ENCODE assay signal across 9 cellular contexts in genomic region chr10:92891885-92892705, GRCh38. TPM values are rescaled to one million over a fixed set of nuclear protein-coding genes. Genes with fewer than 3 reads are reported as not detected.
DNase-seq lines count a peak whose midpoint lies in the region; ATAC-seq and TF ChIP-seq lines count a peak whose summit lies in the region.
"Had no signal": no experiment of that assay in that cellular context is flagged by ENCODE, and none has a peak within 500 bp of the region (broad histone marks: within the 10 kb centered on the region; RNA-seq: fewer than 3 reads in every experiment).

No MANE protein-coding gene starts in this region.

- H3K9me2 ChIP-seq in Karpas-422 (replicated peaks; ENCODE audit: insufficient read depth, low read length), result no peaks in the 10 kb centered on the region

- H3K4me1 ChIP-seq in Karpas-422 (ENCODE audit: low read length), result peaks cover 22% of the 10 kb centered on the region

- H3K27me3 ChIP-seq in Karpas-422 (ENCODE audit: low read length), result no peaks in the 10 kb centered on the region

- no peak for TF ChIP-seq CTCF in fibroblast of pulmonary artery (IDR thresholded peaks at IDR 0.05; ENCODE audit: low read length, missing control alignments)

- H3K9ac ChIP-seq in Karpas-422 (ENCODE audit: low read length), result no peak overlapping the region

- H3K79me2 ChIP-seq in Karpas-422 (ENCODE audit: low read length), result peaks cover 11% of the 10 kb centered on the region; the same call in 1 of the 2 replicates

- no peaks in the 10 kb centered on the region for H4K20me1 ChIP-seq in Karpas-422 (ENCODE audit: insufficient read depth, low read depth, low read length)

- H2AFZ ChIP-seq in Karpas-422 (ENCODE audit: low read length), result no peak overlapping the region

- H3K36me3 ChIP-seq in Karpas-422 (ENCODE audit: insufficient read depth, low read length), result no peaks in the 10 kb centered on the region

- H3K9me3 ChIP-seq in Karpas-422 (ENCODE audit: low read length), result no peaks in the 10 kb centered on the region

- H3K27ac ChIP-seq in Karpas-422 (ENCODE audit: low read length), result no peak overlapping the region

- no peak overlapping the region for H3K4me2 ChIP-seq in Karpas-422 (ENCODE audit: low read depth, low read length, poor library complexity, severe bottlenecking)

- H3K4me3 ChIP-seq in fibroblast of pulmonary artery (replicated peaks; ENCODE audit: low read depth, low read length) (no peak overlapping the region), Karpas-422 (ENCODE audit: low read length) (no peak overlapping the region)

- no peak for ATAC-seq in sciatic nerve
- ATAC-seq in HG03354 (IDR thresholded peaks at IDR 0.05; ENCODE audit: poor library complexity, severe bottlenecking, unreplicated experiment), result no peak
- no peak for ATAC-seq in HG03521 (IDR thresholded peaks at IDR 0.05; ENCODE audit: unreplicated experiment)

- DNase-seq in HCEC 1CT (peak; percentile 89), RPMI7951 (ENCODE audit: low read depth) (peak; percentile 92), fibroblast of pulmonary artery (ENCODE audit: low read depth) (peak; percentile 85), sciatic nerve (ENCODE audit: low spot score) (peak; percentile 65), Karpas-422 (no peak)
- no peak for DNase-seq in stimulated activated CD4-positive, alpha-beta T cell treated with anti-CD3 and anti-CD28 coated beads, Interleukin-2, amount 100 ng/mL, for 48 hours
- DNase-seq: NCI-H510A treated with DMSO at 0.1 percent for 48 hours had no signal

- intact Hi-C loops in sciatic nerve (cut with DNase I), result no loop called here

RNA-seq across cellular contexts. Expression of gene EXOC6, which starts 43.8 kb away (rescaled TPM):
- total RNA-seq in RPMI7951 (2014; rRNA removed; shearing (Covaris generic)), result 3.1 and 5.2 TPM in 2 replicates
- 22.9 TPM for total RNA-seq in sciatic nerve
- total RNA-seq in Karpas-422 (2014; rRNA removed; shearing (Covaris generic); ENCODE audit: low replicate concordance), result 18.0 and 520 TPM in 2 replicates

Comparison
In these comparisons a context has a peak if more than half of its experiments do, and no peak if none do; other contexts are left out.
1. DNase-seq: peak in HCEC 1CT (single experiment), RPMI7951 (single experiment), fibroblast of pulmonary artery (single experiment) and sciatic nerve (single experiment); none in Karpas-422 (single experiment) and stimulated activated CD4-positive, alpha-beta T cell treated with anti-CD3 and anti-CD28 coated beads, Interleukin-2, amount 100 ng/mL, for 48 hours (0 of 2).